20 cellular contexts compared by ENCODE assay signal in genomic region chr2:143893340-143893739, GRCh38.
"Had no signal": no experiment of that assay in that cellular context is flagged by ENCODE, and none has a peak within 500 bp of the region (broad histone marks: within the 10 kb centered on the region; RNA-seq: fewer than 3 reads in every experiment).

No MANE protein-coding gene starts in this region.

- ATAC-seq: activated T-cell treated with anti-CD3 and anti-CD28 coated beads, Interleukin-2, amount 50 U/mL, for 72 hours; right lobe of liver; stimulated activated effector memory CD8-positive, alpha-beta T cell treated with anti-CD3 and anti-CD28 coated beads, Interleukin-12 subunit alpha, Interleukin-12 subunit beta, amount 100 ng/mL, for 72 hours; stimulated activated naive CD8-positive, alpha-beta T cell treated with anti-CD3 and anti-CD28 coated beads, Interleukin-15, amount 100 ng/mL, for 72 hours had no signal

- H3K36me3 ChIP-seq: breast epithelium, left ventricle myocardium inferior, right lobe of liver, tibial artery had no signal

- H3K27me3 ChIP-seq: breast epithelium, right lobe of liver, tibial artery had no signal

- H3K9me3 ChIP-seq: breast epithelium, right lobe of liver, tibial artery had no signal

- DNase-seq: activated CD4-positive, alpha-beta memory T cell treated with anti-CD3 and anti-CD28 coated beads, Interleukin-2, amount 10 ng/mL, durations not matched to agents 7 days and 5 days; activated CD4-positive, alpha-beta T cell treated with anti-CD3 and anti-CD28 coated beads, Interleukin-2, amount 10 ng/mL, durations not matched to agents 24 days and 14 days; activated effector memory CD4-positive, alpha-beta T cell treated with Interleukin-2 at 50 U/mL for 16 hours; activated naive CD4-positive, alpha-beta T cell treated with anti-CD3 and anti-CD28 coated beads for 36 hours; activated naive CD8-positive, alpha-beta T cell treated with anti-CD3 and anti-CD28 coated beads, Interleukin-2, amount 10 ng/mL, durations not matched to agents 7 days and 5 days; activated T-cell treated with anti-CD3 and anti-CD28 coated beads, Interleukin-2, amount 50 U/mL, for 72 hours; amniotic stem cell; cerebellar nuclear complex; immature natural killer cell; left ventricle myocardium inferior; occipital lobe; right lobe of liver; stimulated activated CD4-positive, alpha-beta T cell treated with anti-CD3 and anti-CD28 coated beads, Interleukin-2, amount 100 ng/mL, for 24 hours; stimulated activated naive CD8-positive, alpha-beta T cell treated with anti-CD3 and anti-CD28 coated beads, Interleukin-15, amount 100 ng/mL, for 72 hours; tibial artery had no signal

- H3K27ac ChIP-seq: breast epithelium, coronary artery, epithelial cell of prostate, left ventricle myocardium inferior, right lobe of liver, skin epidermis, tibial artery had no signal

- H3K4me3 ChIP-seq: breast epithelium, coronary artery, left ventricle myocardium inferior, right lobe of liver, skin epidermis, tibial artery had no signal

- H3K4me1 ChIP-seq: breast epithelium, left ventricle myocardium inferior, right lobe of liver, tibial artery had no signal
